ENCODE assay signal across 15 cellular contexts in the genomic region with DNA sequence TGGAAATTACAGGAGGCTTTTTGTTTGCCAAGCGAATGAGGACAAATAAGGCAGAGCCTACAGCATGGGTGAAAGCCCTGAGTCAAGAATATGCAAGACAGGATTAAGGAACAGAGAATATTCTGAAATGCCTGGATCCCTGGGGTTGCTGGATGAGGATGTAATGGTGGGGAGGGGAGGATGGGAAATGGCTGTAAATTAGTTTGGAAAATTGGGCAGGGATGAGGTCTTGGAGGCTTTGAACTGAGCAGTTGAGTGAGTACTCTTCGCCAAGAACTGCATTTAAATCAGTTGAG.
"Had no signal": no experiment of that assay in that cellular context is flagged by ENCODE, and none has a peak within 500 bp of the region (broad histone marks: within the 10 kb centered on the region; RNA-seq: fewer than 3 reads in every experiment).

No MANE protein-coding gene starts in this region.

- H3K27me3 ChIP-seq: adrenal gland, colonic mucosa, uterus had no signal

- H3K9me3 Mint-ChIP-seq: activated CD8-positive, alpha-beta T cell treated with anti-CD3 and anti-CD28 coated beads for 36 hours; activated naive CD4-positive, alpha-beta T cell treated with anti-CD3 and anti-CD28 coated beads, Interleukin-2, amount 50 U/mL, for 24 hours; activated T-cell treated with anti-CD3 and anti-CD28 coated beads, Interleukin-2, amount 50 U/mL, for 4 hours; immature natural killer cell; natural killer cell treated with Interleukin-12 subunit alpha and Interleukin-12 subunit beta and Interleukin-15 and Interleukin-18, amount 100 ng/mL, for 72 hours; T-cell had no signal

- H3K4me1 ChIP-seq: adrenal gland, colonic mucosa, uterus had no signal

- H3K36me3 Mint-ChIP-seq: activated naive CD4-positive, alpha-beta T cell treated with anti-CD3 and anti-CD28 coated beads, Interleukin-2, amount 50 U/mL, for 24 hours; immature natural killer cell; natural killer cell treated with Interleukin-12 subunit alpha and Interleukin-12 subunit beta and Interleukin-15 and Interleukin-18, amount 100 ng/mL, for 72 hours; T-cell had no signal

- ATAC-seq: activated CD8-positive, alpha-beta T cell treated with anti-CD3 and anti-CD28 coated beads for 36 hours; activated T-cell treated with anti-CD3 and anti-CD28 coated beads, Interleukin-2, amount 50 U/mL, for 4 hours; T-cell had no signal

- H3K4me3 ChIP-seq: adrenal gland, colonic mucosa, uterus had no signal

- H3K4me1 Mint-ChIP-seq: activated naive CD4-positive, alpha-beta T cell treated with anti-CD3 and anti-CD28 coated beads, Interleukin-2, amount 50 U/mL, for 24 hours; immature natural killer cell; T-cell had no signal

- H3K4me3 Mint-ChIP-seq: activated CD8-positive, alpha-beta T cell treated with anti-CD3 and anti-CD28 coated beads for 36 hours; activated naive CD4-positive, alpha-beta T cell treated with anti-CD3 and anti-CD28 coated beads, Interleukin-2, amount 50 U/mL, for 24 hours; activated T-cell treated with anti-CD3 and anti-CD28 coated beads, Interleukin-2, amount 50 U/mL, for 4 hours; immature natural killer cell; natural killer cell treated with Interleukin-12 subunit alpha and Interleukin-12 subunit beta and Interleukin-15 and Interleukin-18, amount 100 ng/mL, for 72 hours; T-cell had no signal

- H3K27ac ChIP-seq: colonic mucosa, uterus had no signal

- H3K27ac Mint-ChIP-seq: activated CD8-positive, alpha-beta T cell treated with anti-CD3 and anti-CD28 coated beads for 36 hours; activated naive CD4-positive, alpha-beta T cell treated with anti-CD3 and anti-CD28 coated beads, Interleukin-2, amount 50 U/mL, for 24 hours; immature natural killer cell; natural killer cell treated with Interleukin-12 subunit alpha and Interleukin-12 subunit beta and Interleukin-15 and Interleukin-18, amount 100 ng/mL, for 72 hours; T-cell had no signal

- H3K36me3 ChIP-seq: adrenal gland, colonic mucosa, uterus had no signal

- DNase-seq: activated CD4-positive, alpha-beta T cell treated with anti-CD3 and anti-CD28 coated beads for 1 hour; activated CD8-positive, alpha-beta T cell treated with anti-CD3 and anti-CD28 coated beads for 36 hours; activated effector memory CD4-positive, alpha-beta T cell treated with Interleukin-2 at 50 U/mL for 16 hours; activated T-cell treated with anti-CD3 and anti-CD28 coated beads, Interleukin-2, amount 50 U/mL, for 4 hours; colonic mucosa; effector CD4-positive, alpha-beta T cell; immature natural killer cell; stimulated activated CD4-positive, alpha-beta T cell treated with anti-CD3 and anti-CD28 coated beads, Interleukin-12 subunit alpha, Interleukin-12 subunit beta, amount 100 ng/mL, for 4 hours; stimulated activated CD4-positive, alpha-beta T cell treated with anti-CD3 and anti-CD28 coated beads, Interleukin-2, amount 100 ng/mL, for 24 hours; T-cell; T-helper 9 cell had no signal

- H3K9me3 ChIP-seq: adrenal gland, colonic mucosa, uterus had no signal
